18 cellular contexts compared by ENCODE assay signal in the genomic region with DNA sequence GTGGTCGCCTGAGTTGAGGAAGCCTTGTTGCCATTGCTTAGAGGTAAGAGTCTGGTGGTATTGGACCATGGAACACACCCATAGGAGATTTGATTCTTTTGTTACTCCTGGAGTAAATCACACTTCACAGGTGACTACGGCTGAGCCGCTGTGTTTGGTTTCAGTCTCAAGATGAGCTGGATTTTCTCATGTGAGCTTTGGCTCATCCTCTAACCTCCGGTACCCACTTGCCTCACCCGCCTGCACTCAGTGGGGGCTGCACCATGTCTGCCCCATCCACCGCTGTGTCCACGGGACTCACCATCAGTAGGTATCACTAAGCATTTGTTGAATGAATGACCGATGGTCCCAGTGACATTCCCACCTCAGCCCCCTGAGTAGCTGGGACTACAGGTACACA. TPM values are rescaled to one million over a fixed set of nuclear protein-coding genes. Genes with fewer than 3 reads are reported as not detected.
"Had no signal": no experiment of that assay in that cellular context is flagged by ENCODE, and none has a peak within 500 bp of the region (broad histone marks: within the 10 kb centered on the region; RNA-seq: fewer than 3 reads in every experiment).

No MANE protein-coding gene starts in this region.

- DNase-seq: activated effector memory CD4-positive, alpha-beta T cell treated with Interleukin-2 at 50 U/mL for 16 hours; aorta; dorsolateral prefrontal cortex; hypothalamus; left cardiac atrium; lower lobe of right lung; naive B cell; stimulated activated naive CD4-positive, alpha-beta T cell; substantia nigra; SW 1271; transverse colon had no signal

- H3K27me3 ChIP-seq: breast epithelium, dorsolateral prefrontal cortex, neutrophil, transverse colon had no signal

- H3K4me1 ChIP-seq: breast epithelium, lower lobe of right lung, transverse colon had no signal

- H3K4me3 Mint-ChIP-seq: activated naive CD8-positive, alpha-beta T cell; naive B cell; T-helper 2 cell treated with Interferon-gamma antibody and Interleukin-4, amounts not matched to agents 5 μg/mL and 100 μg/mL, for 36 hours had no signal

- H3K9me3 Mint-ChIP-seq: T-helper 2 cell treated with Interferon-gamma antibody and Interleukin-4, amounts not matched to agents 5 μg/mL and 100 μg/mL, for 36 hours had no signal

- H3K9me3 ChIP-seq: lower lobe of right lung, neutrophil, transverse colon had no signal

- H3K4me3 ChIP-seq: breast epithelium, dorsolateral prefrontal cortex, lower lobe of right lung, smooth muscle cell, transverse colon had no signal

- H3K36me3 ChIP-seq: breast epithelium, lower lobe of right lung, neutrophil, transverse colon had no signal

- H3K27ac Mint-ChIP-seq: activated naive CD8-positive, alpha-beta T cell; naive B cell; T-helper 2 cell treated with Interferon-gamma antibody and Interleukin-4, amounts not matched to agents 5 μg/mL and 100 μg/mL, for 36 hours had no signal

- H3K4me1 Mint-ChIP-seq: naive B cell had no signal

- H3K27ac ChIP-seq: breast epithelium, dorsolateral prefrontal cortex, lower lobe of right lung, neutrophil, transverse colon had no signal

- ATAC-seq: left cardiac atrium, lower lobe of right lung had no signal

- H3K27me3 Mint-ChIP-seq: activated naive CD8-positive, alpha-beta T cell had no signal

RNA-seq across cellular contexts. Expression of gene HTT-AS, which starts 52.7 kb away (rescaled TPM):
- total RNA-seq: aorta, breast epithelium, glomerular endothelial cell, left cardiac atrium, lower lobe of right lung, smooth muscle cell, transverse colon had no signal
- polyA plus RNA-seq: aorta, esophagus, smooth muscle cell had no signal
